ENCODE assay signal across 9 cellular contexts in the genomic region with DNA sequence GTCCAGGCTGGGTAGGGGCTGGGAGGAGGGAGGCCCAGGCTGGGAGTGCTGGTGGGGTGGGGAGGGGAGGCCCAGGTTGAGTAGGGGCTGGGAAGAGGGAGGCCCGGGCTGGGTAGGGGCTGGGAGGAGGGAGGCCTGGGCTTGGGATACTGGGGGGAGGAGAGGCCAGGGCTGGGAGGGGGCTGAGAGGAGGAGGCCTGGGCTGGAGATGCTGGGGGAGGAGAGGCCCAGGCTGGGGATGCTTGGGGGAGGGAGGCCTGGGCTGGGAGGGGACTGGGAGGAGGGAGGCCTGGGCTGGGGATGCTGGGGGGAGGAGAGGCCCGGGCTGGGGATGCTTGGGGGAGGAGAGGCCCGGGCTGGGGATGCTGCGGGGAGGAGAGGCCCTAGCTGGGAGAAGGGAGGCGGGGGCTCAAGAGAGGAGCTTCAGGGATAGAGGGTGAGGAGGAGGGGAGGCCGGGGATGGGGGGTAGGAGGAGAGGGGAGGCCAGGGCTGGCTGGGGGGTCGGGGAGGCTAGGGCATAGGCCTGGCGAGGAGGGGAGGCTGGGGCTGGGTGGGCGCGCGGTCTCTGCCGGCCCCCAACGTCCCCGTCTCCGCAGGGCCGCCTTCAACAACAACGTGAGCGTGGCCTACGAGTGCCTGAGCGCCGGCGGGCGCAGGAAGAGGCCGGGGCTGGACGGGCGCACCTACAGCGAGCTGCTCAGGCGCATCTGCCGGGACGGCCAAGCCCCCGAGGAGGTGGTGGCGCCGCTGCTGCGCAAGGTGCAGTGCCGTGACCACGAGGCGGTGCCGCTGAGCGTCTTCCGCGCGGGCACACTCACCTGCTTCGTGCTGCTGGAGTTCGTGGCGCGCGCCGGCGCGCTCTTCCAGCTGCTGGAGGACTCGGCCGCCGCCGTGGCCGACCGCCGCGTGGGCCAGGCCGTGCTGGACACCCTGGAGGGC. TPM values are rescaled to one million over a fixed set of nuclear protein-coding genes. Genes with fewer than 3 reads are reported as not detected.
DNase-seq lines count a peak whose midpoint lies in the region; ATAC-seq and TF ChIP-seq lines count a peak whose summit lies in the region.
"Had no signal": no experiment of that assay in that cellular context is flagged by ENCODE, and none has a peak within 500 bp of the region (broad histone marks: within the 10 kb centered on the region; RNA-seq: fewer than 3 reads in every experiment).

No MANE protein-coding gene starts in this region.

- peaks cover 13% of the 10 kb centered on the region for H4K20me1 ChIP-seq in osteoblast (ENCODE audit: insufficient read depth, low read length)

- H3K27ac ChIP-seq in osteoblast (ENCODE audit: low read depth, low read length) = no peak overlapping the region

- H3K4me2 ChIP-seq in osteoblast (ENCODE audit: insufficient read depth, low read length) = no peak overlapping the region

- no peaks in the 10 kb centered on the region for H3K9me3 ChIP-seq in iPS-15b (ENCODE audit: control insufficient read depth, insufficient read depth, low read length)
- H3K9me3 ChIP-seq in osteoblast (ENCODE audit: low read depth, low read length) = no peaks in the 10 kb centered on the region

- no peak overlapping the region for H2AFZ ChIP-seq in osteoblast (ENCODE audit: low read length)

- peak overlapping the region; percentile 26 for H3K4me3 ChIP-seq in iPS-15b (ENCODE audit: low read depth, low read length)
- no peak overlapping the region for H3K4me3 ChIP-seq in osteoblast (ENCODE audit: insufficient read depth, low read length)

- H3K36me3 ChIP-seq in iPS-15b (ENCODE audit: control insufficient read depth, insufficient read depth, low read length) (no peaks in the 10 kb centered on the region), osteoblast (ENCODE audit: insufficient read depth, low read length) (peaks cover 5% of the 10 kb centered on the region)

- no peaks in the 10 kb centered on the region for H3K4me1 ChIP-seq in iPS-15b (ENCODE audit: control insufficient read depth, insufficient read depth, low read length)
- H3K4me1 ChIP-seq in osteoblast (ENCODE audit: insufficient read depth, low read length) = no peaks in the 10 kb centered on the region

- no peaks in the 10 kb centered on the region for H3K79me2 ChIP-seq in osteoblast (ENCODE audit: insufficient read depth, low read length)

- peaks cover 12% of the 10 kb centered on the region for H3K27me3 ChIP-seq in iPS-15b (ENCODE audit: control insufficient read depth, insufficient read depth, low read length)
- H3K27me3 ChIP-seq in osteoblast (ENCODE audit: insufficient read depth, low read length) = no peaks in the 10 kb centered on the region

- no peak overlapping the region for H3K9ac ChIP-seq in iPS-15b (ENCODE audit: low read depth, low read length)

- no peak for TF ChIP-seq CTCF in osteoblast (IDR thresholded peaks at IDR 0.05; ENCODE audit: extremely low read depth, low read depth, low read length)

- peak; percentile 77 for DNase-seq in NCI-H748 (lab: John Stamatoyannopoulos, UW; ENCODE audit: unreplicated experiment)
- DNase-seq in activated T-cell treated with anti-CD3 and anti-CD28 coated beads, Interleukin-2, amount 50 U/mL, for 48 hours = peak; percentile 61 to 74
- DNase-seq in stimulated activated CD4-positive, alpha-beta T cell treated with anti-CD3 and anti-CD28 coated beads, Interleukin-4, amount 100 ng/mL, for 4 hours = peak; percentile 54 to 59
- DNase-seq in osteoblast (ENCODE audit: insufficient read length, low spot score, missing footprints) = no peak
- no peak for DNase-seq in NCI-H774 (lab: John Stamatoyannopoulos, UW)
- no peak for DNase-seq in cerebellar nuclear complex (lab: John Stamatoyannopoulos, UW)

- ATAC-seq in GM21423 (IDR thresholded peaks at IDR 0.05; ENCODE audit: unreplicated experiment) = no peak

RNA-seq across cellular contexts. Expression of a gene that starts 11.3 kb away (rescaled TPM):
- 38.3 and 47.8 TPM in 2 replicates for total RNA-seq in osteoblast

RNA-seq across cellular contexts. Expression of a gene that starts 13.0 kb away (rescaled TPM):
- total RNA-seq in osteoblast = 32.9 and 40.4 TPM in 2 replicates

RNA-seq across cellular contexts. Expression of a gene that starts 22.3 kb away (rescaled TPM):
- total RNA-seq in osteoblast = 0.59 and 0.72 TPM in 2 replicates

RNA-seq across cellular contexts. Expression of a gene that starts 25.3 kb away (rescaled TPM):
- total RNA-seq in osteoblast = under 0.01 TPM in 1 of 2 replicates, not detected in the other
- total RNA-seq: pulmonary artery endothelial cell had no signal

RNA-seq across cellular contexts. Expression of a gene that starts 53.8 kb away (rescaled TPM):
- total RNA-seq in osteoblast = 273 and 291 TPM in 2 replicates

Comparison
In these comparisons a context has a peak if more than half of its experiments do, and no peak if none do; other contexts are left out.
1. DNase-seq: peak in NCI-H748 (single experiment), activated T-cell treated with anti-CD3 and anti-CD28 coated beads, Interleukin-2, amount 50 U/mL, for 48 hours (2 of 2) and stimulated activated CD4-positive, alpha-beta T cell treated with anti-CD3 and anti-CD28 coated beads, Interleukin-4, amount 100 ng/mL, for 4 hours (2 of 2); none in osteoblast (single experiment), NCI-H774 (single experiment) and cerebellar nuclear complex (0 of 2).